1 cellular context compared by ENCODE assay signal in genomic region chr19:55373993-55374757, GRCh38.
TF ChIP-seq lines count a peak whose summit lies in the region.

No MANE protein-coding gene starts in this region.

TF ChIP-seq in SK-N-SH, 30 proteins besides CTCF, POLR2A, EP300 and RAD21 (continued from another document):
- no peak for TF ChIP-seq PBX3 (IDR thresholded peaks at IDR 0.05)
- TF ChIP-seq NFIC (IDR thresholded peaks at IDR 0.05; ENCODE audit: borderline replicate concordance) = no peak
- no peak for TF ChIP-seq RXRA (IDR thresholded peaks at IDR 0.05; ENCODE audit: borderline replicate concordance, low read depth)
- no peak for TF ChIP-seq GATA2 (CRISPR knock-in tag; IDR thresholded peaks at IDR 0.05)
